Comparison of ENCODE assay signal across 9 cellular contexts in the genomic region with DNA sequence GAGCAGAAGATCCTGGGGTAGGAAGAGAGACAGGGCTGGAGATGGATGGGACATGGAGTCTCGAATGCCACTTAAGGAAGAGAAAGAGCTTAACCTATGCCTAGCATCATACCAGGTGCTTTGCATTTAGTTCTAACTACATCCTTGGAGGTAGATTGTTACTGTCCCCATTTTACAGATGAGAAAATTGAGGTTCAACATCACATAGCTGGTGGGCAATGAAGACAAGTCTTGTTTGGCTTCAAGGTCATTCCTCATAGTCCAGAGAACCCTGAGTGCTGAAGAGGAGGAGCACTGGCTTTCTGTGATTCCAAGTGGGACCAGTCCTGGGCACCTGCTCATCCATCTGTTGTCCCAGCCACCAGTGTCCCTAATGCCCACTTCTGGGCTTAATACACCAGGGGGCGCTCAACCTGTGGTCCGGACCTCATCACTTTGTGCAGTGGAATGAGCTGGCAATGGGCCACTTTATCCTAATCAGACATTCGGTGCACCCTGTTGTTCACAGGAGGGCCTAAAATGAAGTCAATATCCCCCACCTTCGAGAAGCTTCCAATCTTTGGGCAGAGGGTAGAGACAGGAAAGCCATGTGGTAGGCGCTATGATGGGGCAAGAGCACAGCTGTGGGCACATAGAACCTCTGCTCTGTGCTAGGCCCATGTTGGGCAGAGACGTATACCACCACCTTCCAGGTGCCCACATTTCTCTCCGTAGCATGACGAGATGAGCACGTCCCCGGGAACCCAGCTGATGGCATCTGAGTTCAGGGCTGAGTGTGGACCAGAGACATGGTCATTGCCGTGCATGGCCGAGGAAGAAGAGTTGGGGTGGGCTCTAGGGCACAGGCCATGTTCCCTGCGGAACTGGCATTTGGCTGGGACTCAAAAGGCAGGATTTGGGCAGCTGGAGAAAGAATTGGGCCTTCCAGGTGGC. TPM values are rescaled to one million over a fixed set of nuclear protein-coding genes. Genes with fewer than 3 reads are reported as not detected.
DNase-seq lines count a peak whose midpoint lies in the region; ATAC-seq and TF ChIP-seq lines count a peak whose summit lies in the region.
"Had no signal": no experiment of that assay in that cellular context is flagged by ENCODE, and none has a peak within 500 bp of the region (broad histone marks: within the 10 kb centered on the region; RNA-seq: fewer than 3 reads in every experiment).

No MANE protein-coding gene starts in this region.

- CTCF ChIA-PET in CD4-positive, alpha-beta memory T cell (lab: Charles Lee; ENCODE audit: partially characterized antibody) = interaction anchor here (0.5 to 6.8 kb wide), 28 partner anchors 11 to 326 kb away, joined by 3 to 96 read pairs (median 4); partner anchors contain the start of genes DHDDS, PIGV and RPS6KA1

- no peak overlapping the region for H2BK12ac ChIP-seq in neuronal stem cell (ENCODE audit: low read length)

- H3K27ac Mint-ChIP-seq in CD4-positive, alpha-beta memory T cell = peak overlapping the region; percentile 82 to 97 (median 87)
- peak overlapping the region; percentile 67 for H3K27ac Mint-ChIP-seq in T-helper 2 cell treated with Interferon-gamma antibody and Interleukin-4, amounts not matched to agents 5 μg/mL and 100 μg/mL, for 36 hours
- H3K27ac Mint-ChIP-seq in naive B cell = peak overlapping the region; percentile 80 to 96 (median 90)

- H3K9ac ChIP-seq in neuronal stem cell (ENCODE audit: low read depth, low read length, poor library complexity) = no peak overlapping the region

- H2BK15ac ChIP-seq in neuronal stem cell (ENCODE audit: low read length) = no peak overlapping the region

- H3K4me3 Mint-ChIP-seq in CD4-positive, alpha-beta memory T cell = peak overlapping the region in 6 of 8 donors; percentile 15 to 84 (median 54)
- H3K4me3 Mint-ChIP-seq in T-helper 2 cell treated with Interferon-gamma antibody and Interleukin-4, amounts not matched to agents 5 μg/mL and 100 μg/mL, for 36 hours = peak overlapping the region; percentile 37
- H3K4me3 Mint-ChIP-seq in naive B cell = peak overlapping the region; percentile 18 to 80 (median 73)

- H2AFZ ChIP-seq in hepatocyte (no peak overlapping the region), neuronal stem cell (ENCODE audit: low read length) (no peak overlapping the region)

- peaks cover 98% of the 10 kb centered on the region for H3K4me1 ChIP-seq in CD4-positive, alpha-beta memory T cell (ENCODE audit: insufficient read depth, low read length)
- peaks cover 11% of the 10 kb centered on the region for H3K4me1 ChIP-seq in hepatocyte (ENCODE audit: insufficient read depth)
- peaks cover 9 to 11% of the 10 kb centered on the region in 2 donors for H3K4me1 ChIP-seq in neuronal stem cell (ENCODE audit: control insufficient read depth in 2 of 2, insufficient read depth in 1 of 2, low read depth in 1 of 2, low read length in 2 of 2)

- no peak overlapping the region for H3K23ac ChIP-seq in neuronal stem cell (ENCODE audit: low read depth, low read length, poor library complexity)

- no peak overlapping the region for H4K91ac ChIP-seq in neuronal stem cell (ENCODE audit: low read depth, low read length, poor library complexity)

- H3K79me1 ChIP-seq in neuronal stem cell (ENCODE audit: low read depth, low read length) = peaks cover 4% of the 10 kb centered on the region

- WGBS in hepatocyte (ENCODE audit: low lambda C conversion rate, missing lambda C conversion rate) = 86% methylated on average over 13 of the region's 14 CpGs
- WGBS in neuronal stem cell (ENCODE audit: extremely low coverage in 2 of 2, insufficient read length in 2 of 2, insufficient replicate concordance in 1 of 2), 2 donors = no CpG with 5 or more reads among the region's 14 CpGs

- H3K4me2 ChIP-seq in hepatocyte (no peak overlapping the region), neuronal stem cell (ENCODE audit: insufficient read depth, low read length, poor library complexity, severe bottlenecking) (no peak overlapping the region)

- ATAC-seq in naive B cell (ENCODE audit: low read depth in 2 of 2) (no peak), HG02588 (IDR thresholded peaks at IDR 0.05; ENCODE audit: unreplicated experiment) (no peak)

- peaks cover 4% of the 10 kb centered on the region for H4K20me1 ChIP-seq in hepatocyte (ENCODE audit: insufficient read depth, poor library complexity, severe bottlenecking)

- peaks cover 57 to 92% (median 81%) of the 10 kb centered on the region in 4 donors for H3K4me1 Mint-ChIP-seq in CD4-positive, alpha-beta memory T cell
- H3K4me1 Mint-ChIP-seq in T-helper 2 cell treated with Interferon-gamma antibody and Interleukin-4, amounts not matched to agents 5 μg/mL and 100 μg/mL, for 36 hours (ENCODE audit: low read depth) = peaks cover 70% of the 10 kb centered on the region
- H3K4me1 Mint-ChIP-seq in naive B cell = peaks cover 62 to 87% (median 75%) of the 10 kb centered on the region in 3 donors

- H4K8ac ChIP-seq in neuronal stem cell (ENCODE audit: low read depth, low read length) = no peak overlapping the region

- H2BK120ac ChIP-seq in neuronal stem cell (ENCODE audit: low read depth, low read length) = no peak overlapping the region

- H3K27me3 ChIP-seq in CD4-positive, alpha-beta memory T cell (ENCODE audit: insufficient read depth, low read length) = no peaks in the 10 kb centered on the region
- no peaks in the 10 kb centered on the region for H3K27me3 ChIP-seq in hepatocyte
- no peaks in the 10 kb centered on the region for H3K27me3 ChIP-seq in neuronal stem cell (ENCODE audit: control insufficient read depth in 3 of 3, insufficient read depth in 3 of 3, low read depth in 1 of 3, low read length in 3 of 3)

- no peaks in the 10 kb centered on the region for H3K27me3 Mint-ChIP-seq in CD4-positive, alpha-beta memory T cell
- no peaks in the 10 kb centered on the region for H3K27me3 Mint-ChIP-seq in T-helper 2 cell treated with Interferon-gamma antibody and Interleukin-4, amounts not matched to agents 5 μg/mL and 100 μg/mL, for 36 hours (ENCODE audit: low read depth)
- H3K27me3 Mint-ChIP-seq in naive B cell = no peaks in the 10 kb centered on the region

- peak overlapping the region; percentile 36 for H3K27ac ChIP-seq in CD4-positive, alpha-beta memory T cell (ENCODE audit: low read depth, low read length)
- no peak overlapping the region for H3K27ac ChIP-seq in hepatocyte
- no peak overlapping the region for H3K27ac ChIP-seq in neuronal stem cell (replicated peaks; ENCODE audit: low read length)

- H3K36me3 Mint-ChIP-seq in CD4-positive, alpha-beta memory T cell = no peaks in the 10 kb centered on the region
- H3K36me3 Mint-ChIP-seq in T-helper 2 cell treated with Interferon-gamma antibody and Interleukin-4, amounts not matched to agents 5 μg/mL and 100 μg/mL, for 36 hours (ENCODE audit: low read depth) = peaks cover 17% of the 10 kb centered on the region
- H3K36me3 Mint-ChIP-seq in naive B cell = no peaks in the 10 kb centered on the region

- intact Hi-C loops in CD4-positive, alpha-beta memory T cell (cut with micrococcal nuclease) = no loop called here

- peaks cover 12% of the 10 kb centered on the region for H3K79me2 ChIP-seq in hepatocyte

- no peak overlapping the region for H2BK5ac ChIP-seq in neuronal stem cell (ENCODE audit: low read length)

- peak in 4 of 5 donors; percentile 29 to 34 (median 30) for DNase-seq in CD4-positive, alpha-beta memory T cell
- DNase-seq in HFF-Myc (ENCODE audit: extremely low read depth, low read depth) (no peak), cerebellum (ENCODE audit: low spot score) (peak; percentile 28), naive B cell (no peak), hepatocyte (ENCODE audit: low spot score) (no peak), neuronal stem cell (ENCODE audit: low spot score) (no peak)
- DNase-seq in T-helper 2 cell treated with Interferon-gamma antibody and Interleukin-4, amounts not matched to agents 5 μg/mL and 100 μg/mL, for 36 hours (ENCODE audit: low spot score) = peak; percentile 45

- no peak overlapping the region for H3K18ac ChIP-seq in neuronal stem cell (ENCODE audit: low read length)

- TF ChIP-seq CTCF in HFF-Myc (IDR thresholded peaks at IDR 0.05; ENCODE audit: low read depth, low read length, missing control alignments) (peak; percentile 64), hepatocyte (IDR thresholded peaks at IDR 0.05; ENCODE audit: poor library complexity) (no peak)

- no peaks in the 10 kb centered on the region for H3K9me2 ChIP-seq in hepatocyte (replicated peaks; ENCODE audit: insufficient read depth)

- no peaks in the 10 kb centered on the region for H3K9me3 ChIP-seq in CD4-positive, alpha-beta memory T cell (ENCODE audit: control insufficient read depth in 1 of 2, low read length in 2 of 2)
- H3K9me3 ChIP-seq in hepatocyte (ENCODE audit: low read depth) = no peaks in the 10 kb centered on the region
- no peaks in the 10 kb centered on the region for H3K9me3 ChIP-seq in neuronal stem cell (replicated peaks in 1 of 2; ENCODE audit: control insufficient read depth in 2 of 2, insufficient read depth in 1 of 2, low read depth in 1 of 2, low read length in 2 of 2)

- H3K36me3 ChIP-seq in CD4-positive, alpha-beta memory T cell (ENCODE audit: insufficient read depth, low read length) = no peaks in the 10 kb centered on the region
- H3K36me3 ChIP-seq in hepatocyte (replicated peaks; ENCODE audit: insufficient read depth, low read depth) = no peaks in the 10 kb centered on the region
- peaks cover 0 to 3% of the 10 kb centered on the region in 2 donors for H3K36me3 ChIP-seq in neuronal stem cell (replicated peaks in 1 of 2; ENCODE audit: control insufficient read depth in 2 of 2, insufficient read depth in 2 of 2, low read length in 2 of 2)

- no peak overlapping the region for H2AK5ac ChIP-seq in neuronal stem cell (ENCODE audit: low read depth, low read length)

- POLR2A ChIA-PET in CD4-positive, alpha-beta memory T cell (lab: Charles Lee; ENCODE audit: partially characterized antibody) = interaction anchor here (0.7 to 6.0 kb wide), 14 partner anchors 8 to 249 kb away, joined by 3 to 81 read pairs (median 4); partner anchors contain the start of genes DHDDS, HMGN2, PIGV and RPS6KA1

- H3K4me3 ChIP-seq in CD4-positive, alpha-beta memory T cell (ENCODE audit: low read length in 2 of 2) = no peak overlapping the region
- H3K4me3 ChIP-seq in HFF-Myc (replicated peaks; ENCODE audit: low read depth, low read length) = no peak overlapping the region
- no peak overlapping the region for H3K4me3 ChIP-seq in hepatocyte
- no peak overlapping the region for H3K4me3 ChIP-seq in neuronal stem cell (ENCODE audit: low read length in 2 of 2)
- H3K4me3 ChIP-seq: skin epidermis had no signal

- no peak overlapping the region for H3K14ac ChIP-seq in neuronal stem cell (ENCODE audit: low read length)

- H3K4ac ChIP-seq in neuronal stem cell (ENCODE audit: low read length) = no peak overlapping the region

- H3K9me3 Mint-ChIP-seq in CD4-positive, alpha-beta memory T cell = no peaks in the 10 kb centered on the region
- no peaks in the 10 kb centered on the region for H3K9me3 Mint-ChIP-seq in T-helper 2 cell treated with Interferon-gamma antibody and Interleukin-4, amounts not matched to agents 5 μg/mL and 100 μg/mL, for 36 hours
- no peaks in the 10 kb centered on the region for H3K9me3 Mint-ChIP-seq in naive B cell

RNA-seq across cellular contexts. Expression of gene RPS6KA1, which starts 9.2 kb away (rescaled TPM):
- total RNA-seq in CD4-positive, alpha-beta memory T cell = 100 to 1,000 TPM; 106 to 108 TPM
- 100 to 1,000 TPM; 180 to 215 TPM for polyA plus RNA-seq in CD4-positive, alpha-beta memory T cell
- total RNA-seq in cerebellum (12.5 TPM), hepatocyte (30.6 and 36.2 TPM in 2 replicates)
- polyA plus RNA-seq in naive B cell (ENCODE audit: low read depth in 6 of 6) (100 to 1,000 TPM; 111 to 146 (median 126) TPM), hepatocyte (27.1 and 30.2 TPM in 2 replicates)
- polyA plus RNA-seq in neuronal stem cell (2013, experiment 1 of 2) = 22.7 TPM
- polyA plus RNA-seq in neuronal stem cell (2013, experiment 2 of 2) = 22.0 TPM

Comparison
In these comparisons a context has a peak if more than half of its experiments do, and no peak if none do; other contexts are left out.
1. DNase-seq: peak in CD4-positive, alpha-beta memory T cell (4 of 5), T-helper 2 cell treated with Interferon-gamma antibody and Interleukin-4, amounts not matched to agents 5 μg/mL and 100 μg/mL, for 36 hours (single experiment) and cerebellum (single experiment); none in HFF-Myc (single experiment), naive B cell (single experiment), hepatocyte (single experiment) and neuronal stem cell (single experiment).
2. Peak in every context shown above with its lines, with median percentiles within 50 percentile points of each other: H3K27ac Mint-ChIP-seq and H3K4me3 Mint-ChIP-seq.